ENCODE assay signal across 1 cellular context in the genomic region with DNA sequence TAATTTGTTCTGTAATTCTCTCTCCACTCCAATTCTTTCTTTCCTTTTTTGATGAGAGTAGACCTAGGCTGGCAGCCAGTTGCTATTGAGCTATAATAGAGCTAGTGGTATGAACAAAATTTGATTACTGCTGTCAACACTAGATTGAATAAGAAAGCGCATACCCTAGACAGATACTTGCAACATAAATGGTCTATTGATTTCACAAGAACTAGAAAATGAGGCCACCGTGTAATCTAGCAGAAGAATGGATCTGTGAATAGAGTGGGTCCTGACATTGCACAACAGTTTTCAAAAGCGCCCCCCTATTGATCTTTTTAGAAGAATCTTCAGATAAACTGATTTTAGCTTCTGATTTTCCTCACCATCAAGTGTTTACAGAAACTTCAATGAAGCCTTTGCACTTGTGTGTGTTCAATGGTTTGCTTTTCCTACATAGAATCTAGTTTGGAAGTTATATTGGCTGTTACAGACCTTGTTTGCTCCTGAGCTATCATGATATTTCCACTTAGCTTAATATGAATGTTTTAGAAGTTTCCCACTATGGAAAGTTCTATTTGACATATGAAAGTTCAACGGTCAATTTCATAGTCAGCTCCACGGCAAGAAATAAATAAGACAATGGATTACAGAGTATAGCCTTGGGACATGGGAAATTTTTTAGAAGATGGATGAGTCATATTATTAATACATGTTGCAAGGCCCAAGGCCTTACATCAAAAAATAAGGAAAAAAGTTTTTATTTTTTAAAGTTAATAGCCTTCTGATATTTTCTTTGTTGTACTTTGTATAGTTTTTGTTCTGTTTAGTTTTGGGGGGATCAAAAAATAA.
A peak's percentile ranks its signal among the peaks of the same experiment; 100 is the strongest.
TF ChIP-seq lines count a peak whose summit lies in the region.

No MANE protein-coding gene starts in this region.

TF ChIP-seq in HepG2, 621 proteins besides CTCF, POLR2A, EP300 and RAD21 (continued from another document and continues in another):
- TF ChIP-seq FOXO1 (CRISPR knock-in tag; IDR thresholded peaks at IDR 0.05), result no peak
- TF ChIP-seq BHLHE40 (IDR thresholded peaks at IDR 0.05; ENCODE audit: low read length), result no peak
- TF ChIP-seq, protein P1, sequence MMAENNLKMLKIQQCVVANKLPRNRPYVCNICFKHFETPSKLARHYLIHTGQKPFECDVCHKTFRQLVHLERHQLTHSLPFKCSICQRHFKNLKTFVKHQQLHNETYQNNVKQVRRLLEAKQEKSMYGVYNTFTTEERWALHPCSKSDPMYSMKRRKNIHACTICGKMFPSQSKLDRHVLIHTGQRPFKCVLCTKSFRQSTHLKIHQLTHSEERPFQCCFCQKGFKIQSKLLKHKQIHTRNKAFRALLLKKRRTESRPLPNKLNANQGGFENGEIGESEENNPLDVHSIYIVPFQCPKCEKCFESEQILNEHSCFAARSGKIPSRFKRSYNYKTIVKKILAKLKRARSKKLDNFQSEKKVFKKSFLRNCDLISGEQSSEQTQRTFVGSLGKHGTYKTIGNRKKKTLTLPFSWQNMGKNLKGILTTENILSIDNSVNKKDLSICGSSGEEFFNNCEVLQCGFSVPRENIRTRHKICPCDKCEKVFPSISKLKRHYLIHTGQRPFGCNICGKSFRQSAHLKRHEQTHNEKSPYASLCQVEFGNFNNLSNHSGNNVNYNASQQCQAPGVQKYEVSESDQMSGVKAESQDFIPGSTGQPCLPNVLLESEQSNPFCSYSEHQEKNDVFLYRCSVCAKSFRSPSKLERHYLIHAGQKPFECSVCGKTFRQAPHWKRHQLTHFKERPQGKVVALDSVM (CRISPR knock-in tag; IDR thresholded peaks at IDR 0.05), result no peak
- no peak for TF ChIP-seq ZNF329 (CRISPR knock-in tag; IDR thresholded peaks at IDR 0.05; ENCODE audit: low read depth)
- TF ChIP-seq RELA (CRISPR knock-in tag; IDR thresholded peaks at IDR 0.05), result no peak
- TF ChIP-seq, protein P2, sequence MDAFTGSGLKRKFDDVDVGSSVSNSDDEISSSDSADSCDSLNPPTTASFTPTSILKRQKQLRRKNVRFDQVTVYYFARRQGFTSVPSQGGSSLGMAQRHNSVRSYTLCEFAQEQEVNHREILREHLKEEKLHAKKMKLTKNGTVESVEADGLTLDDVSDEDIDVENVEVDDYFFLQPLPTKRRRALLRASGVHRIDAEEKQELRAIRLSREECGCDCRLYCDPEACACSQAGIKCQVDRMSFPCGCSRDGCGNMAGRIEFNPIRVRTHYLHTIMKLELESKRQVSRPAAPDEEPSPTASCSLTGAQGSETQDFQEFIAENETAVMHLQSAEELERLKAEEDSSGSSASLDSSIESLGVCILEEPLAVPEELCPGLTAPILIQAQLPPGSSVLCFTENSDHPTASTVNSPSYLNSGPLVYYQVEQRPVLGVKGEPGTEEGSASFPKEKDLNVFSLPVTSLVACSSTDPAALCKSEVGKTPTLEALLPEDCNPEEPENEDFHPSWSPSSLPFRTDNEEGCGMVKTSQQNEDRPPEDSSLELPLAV (CRISPR knock-in tag; conservative IDR thresholded peaks at IDR 0.05; ENCODE audit: low read depth), result no peak
- TF ChIP-seq MTA3 (CRISPR knock-in tag; IDR thresholded peaks at IDR 0.05), result no peak
- TF ChIP-seq, protein P3, sequence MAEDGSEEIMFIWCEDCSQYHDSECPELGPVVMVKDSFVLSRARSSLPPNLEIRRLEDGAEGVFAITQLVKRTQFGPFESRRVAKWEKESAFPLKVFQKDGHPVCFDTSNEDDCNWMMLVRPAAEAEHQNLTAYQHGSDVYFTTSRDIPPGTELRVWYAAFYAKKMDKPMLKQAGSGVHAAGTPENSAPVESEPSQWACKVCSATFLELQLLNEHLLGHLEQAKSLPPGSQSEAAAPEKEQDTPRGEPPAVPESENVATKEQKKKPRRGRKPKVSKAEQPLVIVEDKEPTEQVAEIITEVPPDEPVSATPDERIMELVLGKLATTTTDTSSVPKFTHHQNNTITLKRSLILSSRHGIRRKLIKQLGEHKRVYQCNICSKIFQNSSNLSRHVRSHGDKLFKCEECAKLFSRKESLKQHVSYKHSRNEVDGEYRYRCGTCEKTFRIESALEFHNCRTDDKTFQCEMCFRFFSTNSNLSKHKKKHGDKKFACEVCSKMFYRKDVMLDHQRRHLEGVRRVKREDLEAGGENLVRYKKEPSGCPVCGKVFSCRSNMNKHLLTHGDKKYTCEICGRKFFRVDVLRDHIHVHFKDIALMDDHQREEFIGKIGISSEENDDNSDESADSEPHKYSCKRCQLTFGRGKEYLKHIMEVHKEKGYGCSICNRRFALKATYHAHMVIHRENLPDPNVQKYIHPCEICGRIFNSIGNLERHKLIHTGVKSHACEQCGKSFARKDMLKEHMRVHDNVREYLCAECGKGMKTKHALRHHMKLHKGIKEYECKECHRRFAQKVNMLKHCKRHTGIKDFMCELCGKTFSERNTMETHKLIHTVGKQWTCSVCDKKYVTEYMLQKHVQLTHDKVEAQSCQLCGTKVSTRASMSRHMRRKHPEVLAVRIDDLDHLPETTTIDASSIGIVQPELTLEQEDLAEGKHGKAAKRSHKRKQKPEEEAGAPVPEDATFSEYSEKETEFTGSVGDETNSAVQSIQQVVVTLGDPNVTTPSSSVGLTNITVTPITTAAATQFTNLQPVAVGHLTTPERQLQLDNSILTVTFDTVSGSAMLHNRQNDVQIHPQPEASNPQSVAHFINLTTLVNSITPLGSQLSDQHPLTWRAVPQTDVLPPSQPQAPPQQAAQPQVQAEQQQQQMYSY (CRISPR knock-in tag; IDR thresholded peaks at IDR 0.05), result no peak
- TF ChIP-seq, protein P4, sequence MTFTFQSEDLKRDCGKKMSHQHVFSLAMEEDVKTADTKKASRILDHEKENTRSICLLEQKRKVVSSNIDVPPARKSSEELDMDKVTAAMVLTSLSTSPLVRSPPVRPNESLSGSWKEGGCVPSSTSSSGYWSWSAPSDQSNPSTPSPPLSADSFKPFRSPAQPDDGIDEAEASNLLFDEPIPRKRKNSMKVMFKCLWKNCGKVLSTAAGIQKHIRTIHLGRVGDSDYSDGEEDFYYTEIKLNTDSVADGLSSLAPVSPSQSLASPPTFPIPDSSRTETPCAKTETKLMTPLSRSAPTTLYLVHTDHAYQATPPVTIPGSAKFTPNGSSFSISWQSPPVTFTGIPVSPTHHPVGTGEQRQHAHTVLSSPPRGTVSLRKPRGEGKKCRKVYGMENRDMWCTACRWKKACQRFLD (CRISPR knock-in tag; IDR thresholded peaks at IDR 0.05; ENCODE audit: borderline replicate concordance), result no peak
- TF ChIP-seq SNAI1 (CRISPR knock-in tag; IDR thresholded peaks at IDR 0.05; ENCODE audit: borderline replicate concordance), result no peak
- no peak for TF ChIP-seq KDM5B (CRISPR knock-in tag; IDR thresholded peaks at IDR 0.05; ENCODE audit: borderline replicate concordance)
- TF ChIP-seq ZNF343 (CRISPR knock-in tag; IDR thresholded peaks at IDR 0.05), result no peak
- no peak for TF ChIP-seq ZFP36L2 (CRISPR knock-in tag; IDR thresholded peaks at IDR 0.05)
- TF ChIP-seq PHF8 (CRISPR knock-in tag; IDR thresholded peaks at IDR 0.05), result no peak
- TF ChIP-seq NFE2L2 (IDR thresholded peaks at IDR 0.05; ENCODE audit: low read length), result no peak
- TF ChIP-seq CCAR2 (optimal IDR thresholded peaks at IDR 0.05; ENCODE audit: low read depth, low read length), result no peak
- TF ChIP-seq FOSL2 (CRISPR knock-in tag; IDR thresholded peaks at IDR 0.05), result peak; percentile 37; the same call in 1 of the 2 replicates
- 0 out of 2 replicates have a peak, but pooled peaks have one; percentile 32 for TF ChIP-seq HHEX (CRISPR knock-in tag; IDR thresholded peaks at IDR 0.05)
- no peak for TF ChIP-seq ATRX (CRISPR knock-in tag; IDR thresholded peaks at IDR 0.05; ENCODE audit: borderline replicate concordance)
- TF ChIP-seq, protein P5, sequence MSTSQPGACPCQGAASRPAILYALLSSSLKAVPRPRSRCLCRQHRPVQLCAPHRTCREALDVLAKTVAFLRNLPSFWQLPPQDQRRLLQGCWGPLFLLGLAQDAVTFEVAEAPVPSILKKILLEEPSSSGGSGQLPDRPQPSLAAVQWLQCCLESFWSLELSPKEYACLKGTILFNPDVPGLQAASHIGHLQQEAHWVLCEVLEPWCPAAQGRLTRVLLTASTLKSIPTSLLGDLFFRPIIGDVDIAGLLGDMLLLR (CRISPR knock-in tag; IDR thresholded peaks at IDR 0.05), result no peak
- TF ChIP-seq, protein P6, sequence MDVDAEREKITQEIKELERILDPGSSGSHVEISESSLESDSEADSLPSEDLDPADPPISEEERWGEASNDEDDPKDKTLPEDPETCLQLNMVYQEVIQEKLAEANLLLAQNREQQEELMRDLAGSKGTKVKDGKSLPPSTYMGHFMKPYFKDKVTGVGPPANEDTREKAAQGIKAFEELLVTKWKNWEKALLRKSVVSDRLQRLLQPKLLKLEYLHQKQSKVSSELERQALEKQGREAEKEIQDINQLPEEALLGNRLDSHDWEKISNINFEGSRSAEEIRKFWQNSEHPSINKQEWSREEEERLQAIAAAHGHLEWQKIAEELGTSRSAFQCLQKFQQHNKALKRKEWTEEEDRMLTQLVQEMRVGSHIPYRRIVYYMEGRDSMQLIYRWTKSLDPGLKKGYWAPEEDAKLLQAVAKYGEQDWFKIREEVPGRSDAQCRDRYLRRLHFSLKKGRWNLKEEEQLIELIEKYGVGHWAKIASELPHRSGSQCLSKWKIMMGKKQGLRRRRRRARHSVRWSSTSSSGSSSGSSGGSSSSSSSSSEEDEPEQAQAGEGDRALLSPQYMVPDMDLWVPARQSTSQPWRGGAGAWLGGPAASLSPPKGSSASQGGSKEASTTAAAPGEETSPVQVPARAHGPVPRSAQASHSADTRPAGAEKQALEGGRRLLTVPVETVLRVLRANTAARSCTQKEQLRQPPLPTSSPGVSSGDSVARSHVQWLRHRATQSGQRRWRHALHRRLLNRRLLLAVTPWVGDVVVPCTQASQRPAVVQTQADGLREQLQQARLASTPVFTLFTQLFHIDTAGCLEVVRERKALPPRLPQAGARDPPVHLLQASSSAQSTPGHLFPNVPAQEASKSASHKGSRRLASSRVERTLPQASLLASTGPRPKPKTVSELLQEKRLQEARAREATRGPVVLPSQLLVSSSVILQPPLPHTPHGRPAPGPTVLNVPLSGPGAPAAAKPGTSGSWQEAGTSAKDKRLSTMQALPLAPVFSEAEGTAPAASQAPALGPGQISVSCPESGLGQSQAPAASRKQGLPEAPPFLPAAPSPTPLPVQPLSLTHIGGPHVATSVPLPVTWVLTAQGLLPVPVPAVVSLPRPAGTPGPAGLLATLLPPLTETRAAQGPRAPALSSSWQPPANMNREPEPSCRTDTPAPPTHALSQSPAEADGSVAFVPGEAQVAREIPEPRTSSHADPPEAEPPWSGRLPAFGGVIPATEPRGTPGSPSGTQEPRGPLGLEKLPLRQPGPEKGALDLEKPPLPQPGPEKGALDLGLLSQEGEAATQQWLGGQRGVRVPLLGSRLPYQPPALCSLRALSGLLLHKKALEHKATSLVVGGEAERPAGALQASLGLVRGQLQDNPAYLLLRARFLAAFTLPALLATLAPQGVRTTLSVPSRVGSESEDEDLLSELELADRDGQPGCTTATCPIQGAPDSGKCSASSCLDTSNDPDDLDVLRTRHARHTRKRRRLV (CRISPR knock-in tag; IDR thresholded peaks at IDR 0.05), result no peak
- no peak for TF ChIP-seq ZFAT (CRISPR knock-in tag; conservative IDR thresholded peaks at IDR 0.05)
- no peak for TF ChIP-seq PLRG1 (conservative IDR thresholded peaks at IDR 0.05)
- no peak for TF ChIP-seq ZNF883 (CRISPR knock-in tag; IDR thresholded peaks at IDR 0.05; ENCODE audit: not compliant biosample characterization)
- TF ChIP-seq ZNF83 (CRISPR knock-in tag; IDR thresholded peaks at IDR 0.05; ENCODE audit: borderline replicate concordance), result no peak
- TF ChIP-seq ZSCAN30 (CRISPR knock-in tag; IDR thresholded peaks at IDR 0.05), result no peak
- TF ChIP-seq, protein P7, sequence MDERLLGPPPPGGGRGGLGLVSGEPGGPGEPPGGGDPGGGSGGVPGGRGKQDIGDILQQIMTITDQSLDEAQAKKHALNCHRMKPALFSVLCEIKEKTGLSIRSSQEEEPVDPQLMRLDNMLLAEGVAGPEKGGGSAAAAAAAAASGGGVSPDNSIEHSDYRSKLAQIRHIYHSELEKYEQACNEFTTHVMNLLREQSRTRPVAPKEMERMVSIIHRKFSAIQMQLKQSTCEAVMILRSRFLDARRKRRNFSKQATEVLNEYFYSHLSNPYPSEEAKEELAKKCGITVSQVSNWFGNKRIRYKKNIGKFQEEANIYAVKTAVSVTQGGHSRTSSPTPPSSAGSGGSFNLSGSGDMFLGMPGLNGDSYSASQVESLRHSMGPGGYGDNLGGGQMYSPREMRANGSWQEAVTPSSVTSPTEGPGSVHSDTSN (CRISPR knock-in tag; IDR thresholded peaks at IDR 0.05), result no peak
- TF ChIP-seq RBFOX2 (IDR thresholded peaks at IDR 0.05; ENCODE audit: low read depth, low read length), result no peak
- TF ChIP-seq YEATS2 (CRISPR knock-in tag; IDR thresholded peaks at IDR 0.05; ENCODE audit: borderline replicate concordance), result no peak
- TF ChIP-seq, protein P8, sequence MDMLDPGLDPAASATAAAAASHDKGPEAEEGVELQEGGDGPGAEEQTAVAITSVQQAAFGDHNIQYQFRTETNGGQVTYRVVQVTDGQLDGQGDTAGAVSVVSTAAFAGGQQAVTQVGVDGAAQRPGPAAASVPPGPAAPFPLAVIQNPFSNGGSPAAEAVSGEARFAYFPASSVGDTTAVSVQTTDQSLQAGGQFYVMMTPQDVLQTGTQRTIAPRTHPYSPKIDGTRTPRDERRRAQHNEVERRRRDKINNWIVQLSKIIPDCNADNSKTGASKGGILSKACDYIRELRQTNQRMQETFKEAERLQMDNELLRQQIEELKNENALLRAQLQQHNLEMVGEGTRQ (IDR thresholded peaks at IDR 0.05; ENCODE audit: low read depth, low read length), result no peak
- TF ChIP-seq, protein P8 (CRISPR knock-in tag; IDR thresholded peaks at IDR 0.05; ENCODE audit: borderline replicate concordance), result no peak
- no peak for TF ChIP-seq TGIF2 (CRISPR knock-in tag; IDR thresholded peaks at IDR 0.05)
- TF ChIP-seq, protein P9, sequence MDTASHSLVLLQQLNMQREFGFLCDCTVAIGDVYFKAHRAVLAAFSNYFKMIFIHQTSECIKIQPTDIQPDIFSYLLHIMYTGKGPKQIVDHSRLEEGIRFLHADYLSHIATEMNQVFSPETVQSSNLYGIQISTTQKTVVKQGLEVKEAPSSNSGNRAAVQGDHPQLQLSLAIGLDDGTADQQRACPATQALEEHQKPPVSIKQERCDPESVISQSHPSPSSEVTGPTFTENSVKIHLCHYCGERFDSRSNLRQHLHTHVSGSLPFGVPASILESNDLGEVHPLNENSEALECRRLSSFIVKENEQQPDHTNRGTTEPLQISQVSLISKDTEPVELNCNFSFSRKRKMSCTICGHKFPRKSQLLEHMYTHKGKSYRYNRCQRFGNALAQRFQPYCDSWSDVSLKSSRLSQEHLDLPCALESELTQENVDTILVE (CRISPR knock-in tag; IDR thresholded peaks at IDR 0.05), result 0 out of 2 replicates have a peak, but pooled peaks have one; percentile 51
